Comparison of ENCODE assay signal across 2 cellular contexts in the genomic region with DNA sequence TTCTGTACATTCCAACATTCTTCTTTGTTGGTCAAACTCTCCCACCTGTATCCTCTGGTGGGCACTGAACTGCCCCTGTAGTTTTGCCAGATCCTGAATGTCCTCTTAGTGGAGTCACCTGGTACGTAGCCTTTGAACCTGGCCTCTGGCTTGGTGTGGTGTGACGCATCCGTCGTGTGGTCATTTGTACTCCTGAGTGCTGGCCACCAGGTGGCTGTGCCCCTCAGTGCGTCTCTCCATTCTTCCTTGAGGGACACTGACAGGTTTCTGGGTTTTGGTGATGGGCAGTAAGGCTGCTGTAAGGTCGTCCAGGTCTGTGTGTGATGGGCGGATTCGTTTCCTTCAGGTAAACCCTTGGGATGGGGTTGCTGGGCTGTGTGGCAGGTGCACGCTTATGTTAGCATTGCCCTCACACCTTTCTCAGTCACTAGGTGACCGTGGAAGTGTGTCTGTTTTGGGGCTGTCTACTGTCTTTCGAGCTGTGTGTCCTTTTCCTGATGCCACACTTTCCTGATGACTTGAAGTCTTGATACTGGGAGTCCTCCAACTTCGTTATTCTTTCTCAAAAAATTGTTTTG.
TF ChIP-seq lines count a peak whose summit lies in the region.

No MANE protein-coding gene starts in this region.

TF ChIP-seq in GM23338, 12 proteins besides CTCF, POLR2A, EP300 and RAD21 (continues in another document):
- TF ChIP-seq STAT1 (IDR thresholded peaks at IDR 0.05; ENCODE audit: unreplicated experiment) (no peak), NANOG (IDR thresholded peaks at IDR 0.05; ENCODE audit: borderline replicate concordance) (no peak), JUNB (IDR thresholded peaks at IDR 0.05; ENCODE audit: unreplicated experiment) (no peak), CREB1 (CRISPR knock-in tag; IDR thresholded peaks at IDR 0.05; ENCODE audit: low read depth) (no peak), POLR2AphosphoS5 (IDR thresholded peaks at IDR 0.05; ENCODE audit: low read depth) (no peak), ZNF331 (CRISPR knock-in tag; IDR thresholded peaks at IDR 0.05; ENCODE audit: low read depth) (no peak)
- TF ChIP-seq, protein P1, sequence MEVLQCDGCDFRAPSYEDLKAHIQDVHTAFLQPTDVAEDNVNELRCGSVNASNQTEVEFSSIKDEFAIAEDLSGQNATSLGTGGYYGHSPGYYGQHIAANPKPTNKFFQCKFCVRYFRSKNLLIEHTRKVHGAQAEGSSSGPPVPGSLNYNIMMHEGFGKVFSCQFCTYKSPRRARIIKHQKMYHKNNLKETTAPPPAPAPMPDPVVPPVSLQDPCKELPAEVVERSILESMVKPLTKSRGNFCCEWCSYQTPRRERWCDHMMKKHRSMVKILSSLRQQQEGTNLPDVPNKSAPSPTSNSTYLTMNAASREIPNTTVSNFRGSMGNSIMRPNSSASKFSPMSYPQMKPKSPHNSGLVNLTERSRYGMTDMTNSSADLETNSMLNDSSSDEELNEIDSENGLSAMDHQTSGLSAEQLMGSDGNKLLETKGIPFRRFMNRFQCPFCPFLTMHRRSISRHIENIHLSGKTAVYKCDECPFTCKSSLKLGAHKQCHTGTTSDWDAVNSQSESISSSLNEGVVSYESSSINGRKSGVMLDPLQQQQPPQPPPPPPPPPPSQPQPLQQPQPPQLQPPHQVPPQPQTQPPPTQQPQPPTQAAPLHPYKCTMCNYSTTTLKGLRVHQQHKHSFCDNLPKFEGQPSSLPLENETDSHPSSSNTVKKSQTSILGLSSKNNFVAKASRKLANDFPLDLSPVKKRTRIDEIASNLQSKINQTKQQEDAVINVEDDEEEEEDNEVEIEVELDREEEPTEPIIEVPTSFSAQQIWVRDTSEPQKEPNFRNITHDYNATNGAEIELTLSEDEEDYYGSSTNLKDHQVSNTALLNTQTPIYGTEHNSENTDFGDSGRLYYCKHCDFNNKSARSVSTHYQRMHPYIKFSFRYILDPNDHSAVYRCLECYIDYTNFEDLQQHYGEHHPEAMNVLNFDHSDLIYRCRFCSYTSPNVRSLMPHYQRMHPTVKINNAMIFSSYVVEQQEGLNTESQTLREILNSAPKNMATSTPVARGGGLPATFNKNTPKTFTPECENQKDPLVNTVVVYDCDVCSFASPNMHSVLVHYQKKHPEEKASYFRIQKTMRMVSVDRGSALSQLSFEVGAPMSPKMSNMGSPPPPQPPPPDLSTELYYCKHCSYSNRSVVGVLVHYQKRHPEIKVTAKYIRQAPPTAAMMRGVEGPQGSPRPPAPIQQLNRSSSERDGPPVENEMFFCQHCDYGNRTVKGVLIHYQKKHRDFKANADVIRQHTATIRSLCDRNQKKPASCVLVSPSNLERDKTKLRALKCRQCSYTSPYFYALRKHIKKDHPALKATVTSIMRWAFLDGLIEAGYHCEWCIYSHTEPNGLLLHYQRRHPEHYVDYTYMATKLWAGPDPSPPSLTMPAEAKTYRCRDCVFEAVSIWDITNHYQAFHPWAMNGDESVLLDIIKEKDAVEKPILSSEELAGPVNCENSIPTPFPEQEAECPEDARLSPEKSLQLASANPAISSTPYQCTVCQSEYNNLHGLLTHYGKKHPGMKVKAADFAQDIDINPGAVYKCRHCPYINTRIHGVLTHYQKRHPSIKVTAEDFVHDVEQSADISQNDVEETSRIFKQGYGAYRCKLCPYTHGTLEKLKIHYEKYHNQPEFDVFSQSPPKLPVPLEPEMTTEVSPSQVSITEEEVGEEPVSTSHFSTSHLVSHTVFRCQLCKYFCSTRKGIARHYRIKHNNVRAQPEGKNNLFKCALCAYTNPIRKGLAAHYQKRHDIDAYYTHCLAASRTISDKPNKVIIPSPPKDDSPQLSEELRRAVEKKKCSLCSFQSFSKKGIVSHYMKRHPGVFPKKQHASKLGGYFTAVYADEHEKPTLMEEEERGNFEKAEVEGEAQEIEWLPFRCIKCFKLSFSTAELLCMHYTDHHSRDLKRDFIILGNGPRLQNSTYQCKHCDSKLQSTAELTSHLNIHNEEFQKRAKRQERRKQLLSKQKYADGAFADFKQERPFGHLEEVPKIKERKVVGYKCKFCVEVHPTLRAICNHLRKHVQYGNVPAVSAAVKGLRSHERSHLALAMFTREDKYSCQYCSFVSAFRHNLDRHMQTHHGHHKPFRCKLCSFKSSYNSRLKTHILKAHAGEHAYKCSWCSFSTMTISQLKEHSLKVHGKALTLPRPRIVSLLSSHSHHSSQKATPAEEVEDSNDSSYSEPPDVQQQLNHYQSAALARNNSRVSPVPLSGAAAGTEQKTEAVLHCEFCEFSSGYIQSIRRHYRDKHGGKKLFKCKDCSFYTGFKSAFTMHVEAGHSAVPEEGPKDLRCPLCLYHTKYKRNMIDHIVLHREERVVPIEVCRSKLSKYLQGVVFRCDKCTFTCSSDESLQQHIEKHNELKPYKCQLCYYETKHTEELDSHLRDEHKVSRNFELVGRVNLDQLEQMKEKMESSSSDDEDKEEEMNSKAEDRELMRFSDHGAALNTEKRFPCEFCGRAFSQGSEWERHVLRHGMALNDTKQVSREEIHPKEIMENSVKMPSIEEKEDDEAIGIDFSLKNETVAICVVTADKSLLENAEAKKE (CRISPR knock-in tag; IDR thresholded peaks at IDR 0.05) = no peak
- TF ChIP-seq, protein P2, sequence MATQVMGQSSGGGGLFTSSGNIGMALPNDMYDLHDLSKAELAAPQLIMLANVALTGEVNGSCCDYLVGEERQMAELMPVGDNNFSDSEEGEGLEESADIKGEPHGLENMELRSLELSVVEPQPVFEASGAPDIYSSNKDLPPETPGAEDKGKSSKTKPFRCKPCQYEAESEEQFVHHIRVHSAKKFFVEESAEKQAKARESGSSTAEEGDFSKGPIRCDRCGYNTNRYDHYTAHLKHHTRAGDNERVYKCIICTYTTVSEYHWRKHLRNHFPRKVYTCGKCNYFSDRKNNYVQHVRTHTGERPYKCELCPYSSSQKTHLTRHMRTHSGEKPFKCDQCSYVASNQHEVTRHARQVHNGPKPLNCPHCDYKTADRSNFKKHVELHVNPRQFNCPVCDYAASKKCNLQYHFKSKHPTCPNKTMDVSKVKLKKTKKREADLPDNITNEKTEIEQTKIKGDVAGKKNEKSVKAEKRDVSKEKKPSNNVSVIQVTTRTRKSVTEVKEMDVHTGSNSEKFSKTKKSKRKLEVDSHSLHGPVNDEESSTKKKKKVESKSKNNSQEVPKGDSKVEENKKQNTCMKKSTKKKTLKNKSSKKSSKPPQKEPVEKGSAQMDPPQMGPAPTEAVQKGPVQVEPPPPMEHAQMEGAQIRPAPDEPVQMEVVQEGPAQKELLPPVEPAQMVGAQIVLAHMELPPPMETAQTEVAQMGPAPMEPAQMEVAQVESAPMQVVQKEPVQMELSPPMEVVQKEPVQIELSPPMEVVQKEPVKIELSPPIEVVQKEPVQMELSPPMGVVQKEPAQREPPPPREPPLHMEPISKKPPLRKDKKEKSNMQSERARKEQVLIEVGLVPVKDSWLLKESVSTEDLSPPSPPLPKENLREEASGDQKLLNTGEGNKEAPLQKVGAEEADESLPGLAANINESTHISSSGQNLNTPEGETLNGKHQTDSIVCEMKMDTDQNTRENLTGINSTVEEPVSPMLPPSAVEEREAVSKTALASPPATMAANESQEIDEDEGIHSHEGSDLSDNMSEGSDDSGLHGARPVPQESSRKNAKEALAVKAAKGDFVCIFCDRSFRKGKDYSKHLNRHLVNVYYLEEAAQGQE (IDR thresholded peaks at IDR 0.05; ENCODE audit: unreplicated experiment) = no peak
- TF ChIP-seq, protein P3, sequence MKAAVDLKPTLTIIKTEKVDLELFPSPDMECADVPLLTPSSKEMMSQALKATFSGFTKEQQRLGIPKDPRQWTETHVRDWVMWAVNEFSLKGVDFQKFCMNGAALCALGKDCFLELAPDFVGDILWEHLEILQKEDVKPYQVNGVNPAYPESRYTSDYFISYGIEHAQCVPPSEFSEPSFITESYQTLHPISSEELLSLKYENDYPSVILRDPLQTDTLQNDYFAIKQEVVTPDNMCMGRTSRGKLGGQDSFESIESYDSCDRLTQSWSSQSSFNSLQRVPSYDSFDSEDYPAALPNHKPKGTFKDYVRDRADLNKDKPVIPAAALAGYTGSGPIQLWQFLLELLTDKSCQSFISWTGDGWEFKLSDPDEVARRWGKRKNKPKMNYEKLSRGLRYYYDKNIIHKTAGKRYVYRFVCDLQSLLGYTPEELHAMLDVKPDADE (IDR thresholded peaks at IDR 0.05) = no peak

TF ChIP-seq in liver, 16 proteins besides CTCF, POLR2A, EP300 and RAD21:
- TF ChIP-seq HNF4A (conservative IDR thresholded peaks at IDR 0.05) (peak in 1 of 2 donors; percentile 51), YY1 (IDR thresholded peaks at IDR 0.05) (no peak), EGR1 (IDR thresholded peaks at IDR 0.05; ENCODE audit: low read depth in 2 of 2) (no peak), HNF4G (IDR thresholded peaks at IDR 0.05) (no peak), NR2F2 (IDR thresholded peaks at IDR 0.05) (no peak)
TF ChIP-seq in liver: peak in this region for 1.
